Comparison of ENCODE assay signal across 8 cellular contexts in genomic region chr1:34786521-34787325, GRCh38. TPM values are rescaled to one million over a fixed set of nuclear protein-coding genes. Genes with fewer than 3 reads are reported as not detected.
DNase-seq lines count a peak whose midpoint lies in the region; ATAC-seq and TF ChIP-seq lines count a peak whose summit lies in the region.

No MANE protein-coding gene starts in this region.

- no peaks in the 10 kb centered on the region for H3K36me3 ChIP-seq in lung (ENCODE audit: control insufficient read depth in 2 of 2, insufficient read depth in 2 of 2, low read length in 2 of 2)

- peak; percentile 62 for DNase-seq in COLO829 (ENCODE audit: low spot score)
- peak; percentile 65 for DNase-seq in NCI-H526 treated with DMSO at 0.1 percent for 48 hours (lab: John Stamatoyannopoulos, UW)
- peak; percentile 58 for DNase-seq in activated CD4-positive, alpha-beta T cell treated with anti-CD3 and anti-CD28 coated beads, Interleukin-2, amount 50 U/mL, for 1 hour
- peak; percentile 71 to 83 for DNase-seq in dermis microvascular lymphatic vessel endothelial cell (ENCODE audit: low read depth in 2 of 2)
- peak; percentile 59 for DNase-seq in lung (ENCODE audit: low spot score)
- DNase-seq in stimulated activated CD4-positive, alpha-beta T cell treated with anti-CD3 and anti-CD28 coated beads, TNF-alpha, amount 100 ng/mL, for 48 hours (ENCODE audit: low read depth in 3 of 3), result peak; percentile 36 to 60 (median 50)

- peak; percentile 65 for ATAC-seq in HG03135 (IDR thresholded peaks at IDR 0.05; ENCODE audit: unreplicated experiment)
- no peak for ATAC-seq in lung (ENCODE audit: insufficient read depth, low FRiP score)
- no peak for ATAC-seq in HG02623 (IDR thresholded peaks at IDR 0.05; ENCODE audit: unreplicated experiment)

- H3K4me3 ChIP-seq in lung, result no peak overlapping the region

- H3K9me3 ChIP-seq in lung (ENCODE audit: control insufficient read depth in 2 of 2, insufficient read depth in 1 of 2, low read length in 1 of 2), result no peaks in the 10 kb centered on the region

- H3K27me3 ChIP-seq in lung (ENCODE audit: control insufficient read depth, insufficient read depth), result no peaks in the 10 kb centered on the region

- no peak overlapping the region for H3K27ac ChIP-seq in lung (ENCODE audit: low read depth in 1 of 2, low read length in 1 of 2)

- WGBS in lung, 2 donors, result 52 to 53% methylated on average over 14 of the region's 14 CpGs

- TF ChIP-seq CTCF in lung (IDR thresholded peaks at IDR 0.05; ENCODE audit: control extremely low read depth, extremely low read depth), result peak; percentile 78

- peaks cover 0 to 5% of the 10 kb centered on the region in 2 donors for H3K4me1 ChIP-seq in lung (ENCODE audit: control insufficient read depth in 2 of 2, insufficient read depth in 2 of 2, low read length in 2 of 2)

RNA-seq across cellular contexts. Expression of gene GJB3, which starts 5.7 kb away (rescaled TPM):
- under 0.01 and 0.13 TPM in 2 replicates for total RNA-seq in dermis microvascular lymphatic vessel endothelial cell
- total RNA-seq in lung, result under 1 TPM; 0.51 to 0.52 TPM
- 1 to 10 TPM in 1 of 2 donors, under 1 TPM in 1; 0.79 to 2.5 TPM for polyA plus RNA-seq in lung

RNA-seq across cellular contexts. Expression of gene GJA4, which starts 6.1 kb away (rescaled TPM):
- total RNA-seq in dermis microvascular lymphatic vessel endothelial cell (62.4 and 70.5 TPM in 2 replicates), lung (10 to 100 TPM; 22.6 to 28.9 TPM)
- polyA plus RNA-seq in lung, result 10 to 100 TPM in 1 of 2 donors, 1 to 10 TPM in 1; 6.4 to 16.1 TPM

RNA-seq across cellular contexts. Expression of gene GJB4, which starts 27.2 kb away (rescaled TPM):
- total RNA-seq in dermis microvascular lymphatic vessel endothelial cell, result not detected in 2 replicates
- total RNA-seq in lung, result under 1 TPM in 1 of 2 donors, not detected in 1; 0.12 TPM
- under 1 TPM; 0.06 to 0.29 TPM for polyA plus RNA-seq in lung

RNA-seq across cellular contexts. Expression of gene GJB5, which starts 31.9 kb away (rescaled TPM):
- total RNA-seq in dermis microvascular lymphatic vessel endothelial cell (not detected in 2 replicates), lung (under 1 TPM; 0.17 to 0.55 TPM)
- 1 to 10 TPM in 1 of 2 donors, under 1 TPM in 1; 0.57 to 1.6 TPM for polyA plus RNA-seq in lung
